ENCODE assay signal across 1 cellular context in the genomic region with DNA sequence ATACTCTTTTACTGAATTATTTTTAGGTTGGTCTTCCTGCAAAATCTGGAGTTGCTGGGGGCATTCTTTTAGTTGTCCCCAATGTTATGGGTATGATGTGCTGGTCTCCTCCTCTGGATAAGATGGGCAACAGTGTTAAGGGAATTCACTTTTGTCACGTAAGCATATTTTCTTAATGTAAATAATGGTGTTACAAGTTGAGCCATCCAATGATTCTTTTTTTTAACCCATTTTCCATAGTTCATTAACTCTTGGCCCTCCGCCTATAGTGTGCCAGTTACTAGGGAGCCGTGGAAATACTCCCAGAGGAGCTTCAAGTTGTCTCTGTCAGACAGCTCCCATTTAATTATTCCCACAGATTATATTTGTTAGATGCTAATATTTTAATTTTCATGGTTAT.
TF ChIP-seq lines count a peak whose summit lies in the region.

No MANE protein-coding gene starts in this region.

TF ChIP-seq in IMR-90, 13 proteins besides CTCF, POLR2A, EP300 and RAD21:
- TF ChIP-seq, protein P1, sequence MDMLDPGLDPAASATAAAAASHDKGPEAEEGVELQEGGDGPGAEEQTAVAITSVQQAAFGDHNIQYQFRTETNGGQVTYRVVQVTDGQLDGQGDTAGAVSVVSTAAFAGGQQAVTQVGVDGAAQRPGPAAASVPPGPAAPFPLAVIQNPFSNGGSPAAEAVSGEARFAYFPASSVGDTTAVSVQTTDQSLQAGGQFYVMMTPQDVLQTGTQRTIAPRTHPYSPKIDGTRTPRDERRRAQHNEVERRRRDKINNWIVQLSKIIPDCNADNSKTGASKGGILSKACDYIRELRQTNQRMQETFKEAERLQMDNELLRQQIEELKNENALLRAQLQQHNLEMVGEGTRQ (IDR thresholded peaks at IDR 0.05; ENCODE audit: low read depth, low read length) = no peak
- peak; percentile 90 for TF ChIP-seq MAFK (IDR thresholded peaks at IDR 0.05; ENCODE audit: low read depth, low read length)
